ENCODE assay signal across 9 cellular contexts in the genomic region with DNA sequence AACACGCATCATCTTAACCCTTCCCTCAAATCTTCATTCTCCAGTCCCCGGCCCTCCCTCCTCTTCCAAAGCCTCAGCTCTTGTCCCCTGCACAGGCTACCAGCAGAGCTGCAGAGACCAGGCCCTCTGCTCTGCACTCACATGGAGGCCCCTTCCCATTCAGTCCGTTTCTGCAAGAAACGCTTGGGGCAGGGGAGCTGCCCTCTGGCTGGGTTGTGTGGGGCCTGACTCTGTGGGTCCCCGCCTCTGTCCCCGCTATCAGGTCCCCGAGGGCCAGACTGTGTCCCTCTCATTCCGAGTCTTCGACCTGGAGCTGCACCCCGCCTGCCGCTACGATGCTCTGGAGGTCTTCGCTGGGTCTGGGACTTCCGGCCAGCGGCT. TPM values are rescaled to one million over a fixed set of nuclear protein-coding genes. Genes with fewer than 3 reads are reported as not detected.
A peak's percentile ranks its signal among the peaks of the same experiment; 100 is the strongest.
DNase-seq lines count a peak whose midpoint lies in the region; TF ChIP-seq lines count a peak whose summit lies in the region.
"Had no signal": no experiment of that assay in that cellular context is flagged by ENCODE, and none has a peak within 500 bp of the region (broad histone marks: within the 10 kb centered on the region; RNA-seq: fewer than 3 reads in every experiment).

No MANE protein-coding gene starts in this region.

- WGBS in esophagus muscularis mucosa, result 11% methylated on average over 13 of the region's 15 CpGs
- WGBS in prostate gland, result 11% methylated on average over 9 of the region's 15 CpGs

- TF ChIP-seq CTCF in esophagus muscularis mucosa (IDR thresholded peaks at IDR 0.05), result no peak
- TF ChIP-seq CTCF in prostate gland (IDR thresholded peaks at IDR 0.05), result peak in 1 of 4 experiments; percentile 3

- H3K36me3 ChIP-seq in esophagus muscularis mucosa (no peaks in the 10 kb centered on the region), prostate gland (no peaks in the 10 kb centered on the region)

- intact Hi-C loops in esophagus muscularis mucosa (cut with DNase I) (loop anchor here (2.0 to 10.0 kb wide), 3 partner anchors 17 to 251 kb away; partner anchors contain the start of genes FBXO24, GIGYF1, LRCH4 and SLC12A9), prostate gland (cut with DNase I) (no loop called here)

- TF ChIP-seq POLR2A in esophagus muscularis mucosa (IDR thresholded peaks at IDR 0.05; ENCODE audit: low read depth) (no peak), prostate gland (IDR thresholded peaks at IDR 0.05) (no peak)

- in situ Hi-C loops in ACHN (cut with HindIII; ENCODE audit: low pct_ligation_motif_present, low pct_unique_long_range_greater_than_20kb, low sequenced_read_pairs), result no loop called here

- TF ChIP-seq EP300 in esophagus muscularis mucosa (IDR thresholded peaks at IDR 0.05), result no peak

- H3K4me3 ChIP-seq in esophagus muscularis mucosa, result peak overlapping the region; percentile 66 to 90 (median 74)
- peak overlapping the region; percentile 52 to 68 for H3K4me3 ChIP-seq in prostate gland

- H3K9me3 ChIP-seq in esophagus muscularis mucosa (no peaks in the 10 kb centered on the region), prostate gland (no peaks in the 10 kb centered on the region)

- peak; percentile 70 for DNase-seq in DMS53 (lab: John Stamatoyannopoulos, UW)
- no peak for DNase-seq in DMS53 treated with DMSO at 0.1 percent for 48 hours (lab: John Stamatoyannopoulos, UW; ENCODE audit: unreplicated experiment)
- peak; percentile 47 for DNase-seq in RKO (ENCODE audit: low spot score)
- DNase-seq in esophagus muscularis mucosa (ENCODE audit: extremely low spot score), result no peak
- no peak for DNase-seq in prostate gland (ENCODE audit: low spot score)
- DNase-seq in nucleus accumbens (lab: John Stamatoyannopoulos, UW), result no peak
- DNase-seq in ACHN, result no peak
- no peak for DNase-seq in NCI-H345 (lab: John Stamatoyannopoulos, UW)

- peaks cover 20 to 48% (median 43%) of the 10 kb centered on the region in 4 donors for H3K4me1 ChIP-seq in esophagus muscularis mucosa
- no peaks in the 10 kb centered on the region for H3K4me1 ChIP-seq in prostate gland (replicated peaks)

- H3K27me3 ChIP-seq in esophagus muscularis mucosa (no peaks in the 10 kb centered on the region), prostate gland (replicated peaks; ENCODE audit: insufficient read depth) (no peaks in the 10 kb centered on the region)

- H3K27ac ChIP-seq in esophagus muscularis mucosa (replicated peaks in 1 of 4), result peak overlapping the region; percentile 84 to 89 (median 86)
- peak overlapping the region; percentile 74 to 77 for H3K27ac ChIP-seq in prostate gland

RNA-seq across cellular contexts. Expression of gene PCOLCE, which starts 1.5 kb away (rescaled TPM):
- total RNA-seq in esophagus muscularis mucosa (10 to 100 TPM; 12.0 to 42.2 (median 18.3) TPM), prostate gland (10 to 100 TPM; 11.8 to 49.5 TPM)

RNA-seq across cellular contexts. Expression of gene MOSPD3, which starts 8.7 kb away (rescaled TPM):
- 10 to 100 TPM in 3 of 4 donors, 1 to 10 TPM in 1; 6.6 to 16.8 (median 12.0) TPM for total RNA-seq in esophagus muscularis mucosa
- total RNA-seq in prostate gland, result 10 to 100 TPM; 20.1 to 36.1 TPM

RNA-seq across cellular contexts. Expression of gene FBXO24, which starts 17.6 kb away (rescaled TPM):
- total RNA-seq in esophagus muscularis mucosa (under 1 TPM; 0.13 to 0.83 (median 0.48) TPM), prostate gland (1 to 10 TPM; 2.3 to 9.7 TPM)
- total RNA-seq: temporal lobe had no signal

RNA-seq across cellular contexts. Expression of gene LRCH4, which starts 17.8 kb away (rescaled TPM):
- total RNA-seq in esophagus muscularis mucosa, result 10 to 100 TPM; 36.2 to 53.2 (median 44.0) TPM
- 100 to 1,000 TPM in 1 of 2 donors, 10 to 100 TPM in 1; 66.8 to 202 TPM for total RNA-seq in prostate gland

RNA-seq across cellular contexts. Expression of gene SAP25, which starts 30.0 kb away (rescaled TPM):
- total RNA-seq in esophagus muscularis mucosa, result under 1 TPM in 2 of 4 donors, not detected in 2; 0.83 to 0.92 TPM
- total RNA-seq in prostate gland, result 10 to 100 TPM in 1 of 2 donors, 1 to 10 TPM in 1; 2.5 to 19.5 TPM

Comparison
In these comparisons a context has a peak if more than half of its experiments do, and no peak if none do; other contexts are left out.
1. DNase-seq: peak in DMS53 (single experiment) and RKO (single experiment); none in DMS53 treated with DMSO at 0.1 percent for 48 hours (single experiment), esophagus muscularis mucosa (single experiment), prostate gland (single experiment), nucleus accumbens (0 of 56), ACHN (single experiment) and NCI-H345 (single experiment).